Comparison of ENCODE assay signal across 19 cellular contexts in genomic region chr12:21881950-21882349, GRCh38. TPM values are rescaled to one million over a fixed set of nuclear protein-coding genes. Genes with fewer than 3 reads are reported as not detected.
DNase-seq lines count a peak whose midpoint lies in the region; ATAC-seq and TF ChIP-seq lines count a peak whose summit lies in the region.
"Had no signal": no experiment of that assay in that cellular context is flagged by ENCODE, and none has a peak within 500 bp of the region (broad histone marks: within the 10 kb centered on the region; RNA-seq: fewer than 3 reads in every experiment).

No MANE protein-coding gene starts in this region.

- H3K4me3 ChIP-seq in lower lobe of right lung = no peak overlapping the region
- peak overlapping the region in 1 of 3 donors; percentile 18 for H3K4me3 ChIP-seq in skeletal muscle tissue (ENCODE audit: low read length in 3 of 3)
- H3K4me3 ChIP-seq: GM23248, stomach, vagina had no signal

- H3K27ac ChIP-seq in lower lobe of right lung = no peak overlapping the region
- H3K27ac ChIP-seq in skeletal muscle tissue (ENCODE audit: low read depth, low read length) = peak overlapping the region; percentile 87
- H3K27ac ChIP-seq: GM23248, vagina had no signal

- peak overlapping the region in 1 of 3 donors; percentile 46 for H3K9ac ChIP-seq in skeletal muscle tissue (ENCODE audit: low read depth in 1 of 3, low read length in 3 of 3)
- H3K9ac ChIP-seq: GM23248 had no signal

- DNase-seq in amygdala (lab: John Stamatoyannopoulos, UW) (peak in 29 of 56 donors; percentile 1 to 63 (median 13)), head of caudate nucleus (peak in 31 of 42 donors; percentile 2 to 66 (median 23)), lower lobe of right lung (no peak)
- DNase-seq in stimulated activated naive CD4-positive, alpha-beta T cell (lab: John Stamatoyannopoulos, UW) = no peak
- DNase-seq: activated CD8-positive, alpha-beta T cell treated with anti-CD3 and anti-CD28 coated beads, Interleukin-2, amount 10 ng/mL, durations not matched to agents 7 days and 5 days; activated T-cell treated with anti-CD3 and anti-CD28 coated beads, Interleukin-2, amount 50 U/mL, for 72 hours; GM23248; NCI-H2029 treated with DMSO at 0.1 percent for 48 hours; NCI-H526; SHP77 treated with DMSO at 0.1 percent for 48 hours; stimulated activated CD4-positive, alpha-beta T cell treated with anti-CD3 and anti-CD28 coated beads, Interleukin-2, amount 100 ng/mL, for 24 hours; stomach; T-helper 17 cell had no signal

- H3K36me3 ChIP-seq in lower lobe of right lung = no peaks in the 10 kb centered on the region
- H3K36me3 ChIP-seq in skeletal muscle tissue (ENCODE audit: control insufficient read depth in 3 of 3, insufficient read depth in 3 of 3, low read length in 3 of 3) = peaks cover 3 to 11% (median 9%) of the 10 kb centered on the region in 3 donors
- H3K36me3 ChIP-seq: vagina had no signal

- intact Hi-C loops in head of caudate nucleus (cut with DNase I) (no loop called here), lower lobe of right lung (cut with DNase I) (no loop called here)

- H3K27me3 ChIP-seq in lower lobe of right lung (ENCODE audit: low read depth) (no peaks in the 10 kb centered on the region), skeletal muscle tissue (ENCODE audit: control insufficient read depth in 3 of 3, insufficient read depth in 3 of 3, low read length in 3 of 3) (no peaks in the 10 kb centered on the region)
- H3K27me3 ChIP-seq: stomach, vagina had no signal

- H3K4me1 ChIP-seq in lower lobe of right lung = peaks cover 5% of the 10 kb centered on the region
- peaks cover 9 to 33% (median 28%) of the 10 kb centered on the region in 3 donors for H3K4me1 ChIP-seq in skeletal muscle tissue (ENCODE audit: control insufficient read depth in 3 of 3, insufficient read depth in 3 of 3, low read length in 3 of 3)

- no peak for TF ChIP-seq CTCF in lower lobe of right lung (IDR thresholded peaks at IDR 0.05)

- ATAC-seq in lower lobe of right lung (peak; percentile 69), GM21723 (IDR thresholded peaks at IDR 0.05; ENCODE audit: unreplicated experiment) (no peak), HG03095 (IDR thresholded peaks at IDR 0.05; ENCODE audit: unreplicated experiment) (no peak)
- ATAC-seq: activated CD8-positive, alpha-beta T cell treated with anti-CD3 and anti-CD28 coated beads, Interleukin-2, amount 10 ng/mL, durations not matched to agents 7 days and 5 days; activated T-cell treated with anti-CD3 and anti-CD28 coated beads, Interleukin-2, amount 50 U/mL, for 72 hours; esophagus mucosa; T-helper 17 cell; WTC11 had no signal

- H3K9me3 ChIP-seq in lower lobe of right lung (no peaks in the 10 kb centered on the region), skeletal muscle tissue (ENCODE audit: control insufficient read depth in 3 of 3, low read length in 3 of 3) (no peaks in the 10 kb centered on the region)
- H3K9me3 ChIP-seq: stomach, vagina had no signal

RNA-seq across cellular contexts. Expression of gene ABCC9, which starts 59.3 kb away (rescaled TPM):
- total RNA-seq in lower lobe of right lung (27.5 TPM), skeletal muscle tissue (111 TPM)
- total RNA-seq: activated CD8-positive, alpha-beta T cell treated with anti-CD3 and anti-CD28 coated beads, Interleukin-2, amount 10 ng/mL, durations not matched to agents 7 days and 5 days; T-helper 17 cell had no signal

Comparison
In these comparisons a context has a peak if more than half of its experiments do, and no peak if none do; other contexts are left out.
1. DNase-seq: peak in amygdala (29 of 56) and head of caudate nucleus (31 of 42); none in lower lobe of right lung (single experiment) and stimulated activated naive CD4-positive, alpha-beta T cell (0 of 6).
2. ATAC-seq: peak in lower lobe of right lung (2 of 2); none in GM21723 (single experiment) and HG03095 (single experiment).